Comparison of ENCODE assay signal across 9 cellular contexts in genomic region chr15:85406916-85407315, GRCh38. TPM values are rescaled to one million over a fixed set of nuclear protein-coding genes. Genes with fewer than 3 reads are reported as not detected.
DNase-seq lines count a peak whose midpoint lies in the region; ATAC-seq and TF ChIP-seq lines count a peak whose summit lies in the region.
"Had no signal": no experiment of that assay in that cellular context is flagged by ENCODE, and none has a peak within 500 bp of the region (broad histone marks: within the 10 kb centered on the region; RNA-seq: fewer than 3 reads in every experiment).

No MANE protein-coding gene starts in this region.

- peaks cover 81% of the 10 kb centered on the region for H3K4me1 Mint-ChIP-seq in CD8-positive, alpha-beta T cell (ENCODE audit: low read depth)
- peaks cover 85% of the 10 kb centered on the region for H3K4me1 Mint-ChIP-seq in activated naive CD8-positive, alpha-beta T cell treated with anti-CD3 and anti-CD28 coated beads for 36 hours
- peaks cover 33% of the 10 kb centered on the region for H3K4me1 Mint-ChIP-seq in mesothelial cell of epicardium

- in situ Hi-C loops in IMR-90 (cut with MboI; ENCODE audit: low sequenced_read_pairs) = no loop called here

- no peak for TF ChIP-seq POLR2A in IMR-90 (IDR thresholded peaks at IDR 0.05; ENCODE audit: low read depth, low read length)

- H3K23ac ChIP-seq in IMR-90 (ENCODE audit: low read depth, low read length) = no peak overlapping the region

- peaks cover 15% of the 10 kb centered on the region; the same call in 1 of the 2 replicates for H4K20me1 ChIP-seq in IMR-90 (ENCODE audit: insufficient read depth, low read length)

- no peaks in the 10 kb centered on the region for H3K36me3 ChIP-seq in CD8-positive, alpha-beta T cell (ENCODE audit: insufficient read depth, low read length)
- H3K36me3 ChIP-seq in IMR-90 (ENCODE audit: control insufficient read depth, insufficient read depth, low read length) (no peaks in the 10 kb centered on the region), lower lobe of right lung (no peaks in the 10 kb centered on the region)

- no peak overlapping the region for H3K9ac ChIP-seq in IMR-90 (ENCODE audit: low read depth, low read length)

- peak overlapping the region; percentile 26; the same call in 1 of the 2 replicates for H3K4ac ChIP-seq in IMR-90 (ENCODE audit: low read depth, low read length)

- no peak overlapping the region for H2BK120ac ChIP-seq in IMR-90 (ENCODE audit: low read depth, low read length)

- no TSS peak for BruUV-seq in IMR-90 (replicated peaks; lab: Mats Ljungman, UMichigan)

- no peak for TF ChIP-seq RAD21 in IMR-90 (IDR thresholded peaks at IDR 0.05; ENCODE audit: low read length)

- H2BK20ac ChIP-seq in IMR-90 (ENCODE audit: low read depth, low read length) = no peak overlapping the region

- intact Hi-C loops in CD8-positive, alpha-beta T cell (cut with DNase I, micrococcal nuclease) = loop anchor here in 1 of 2 experiments (5.0 to 10.0 kb wide), 2 partner anchors 75 to 422 kb away; partner anchors contain the start of gene PDE8A
- intact Hi-C loops in IMR-90 (cut with micrococcal nuclease) = loop anchor here (5.0 kb wide), 1 partner anchor 90 kb away; no protein-coding TSS in a partner anchor
- intact Hi-C loops in lower lobe of right lung (cut with DNase I) = no loop called here

- no peaks in the 10 kb centered on the region for H3K27me3 ChIP-seq in CD8-positive, alpha-beta T cell (ENCODE audit: insufficient read depth, low read length)
- H3K27me3 ChIP-seq in IMR-90 (ENCODE audit: control insufficient read depth, insufficient read depth, low read length) = no peaks in the 10 kb centered on the region
- no peaks in the 10 kb centered on the region for H3K27me3 ChIP-seq in lower lobe of right lung (ENCODE audit: low read depth)

- H2AK5ac ChIP-seq in IMR-90 (ENCODE audit: low read depth, low read length) = no peak overlapping the region

- TF ChIP-seq CTCF in CD8-positive, alpha-beta T cell (IDR thresholded peaks at IDR 0.05) = no peak
- TF ChIP-seq CTCF in IMR-90 (conservative IDR thresholded peaks at IDR 0.05; ENCODE audit: low read depth, low read length) (no peak), mesothelial cell of epicardium (IDR thresholded peaks at IDR 0.05; ENCODE audit: unreplicated experiment) (no peak), lower lobe of right lung (IDR thresholded peaks at IDR 0.05) (no peak)

- peaks cover 11% of the 10 kb centered on the region for H3K9me1 ChIP-seq in IMR-90 (ENCODE audit: insufficient read depth, low read length)

- ATAC-seq in CD8-positive, alpha-beta T cell = no peak
- ATAC-seq in IMR-90 (ENCODE audit: low read depth) (peak; percentile 43), lower lobe of right lung (no peak)

- H3K27ac Mint-ChIP-seq in CD8-positive, alpha-beta T cell = peak overlapping the region; percentile 53
- peak overlapping the region; percentile 98 for H3K27ac Mint-ChIP-seq in activated naive CD8-positive, alpha-beta T cell treated with anti-CD3 and anti-CD28 coated beads for 36 hours
- H3K27ac Mint-ChIP-seq in mesothelial cell of epicardium = peak overlapping the region; percentile 30

- no peak overlapping the region for H3K4me2 ChIP-seq in IMR-90 (ENCODE audit: low read depth, low read length)

- no peak overlapping the region for H3K18ac ChIP-seq in IMR-90 (ENCODE audit: low read depth, low read length)

- CTCF ChIA-PET in CD8-positive, alpha-beta T cell (lab: Charles Lee) = interaction anchor here (1.1 to 1.7 kb wide), 2 partner anchors 111 to 112 kb away, joined by 3 to 5 read pairs; no protein-coding TSS in a partner anchor
- CTCF ChIA-PET in IMR-90 (lab: Yijun Ruan, JAX) = no interaction called here

- H3K9me3 Mint-ChIP-seq in CD8-positive, alpha-beta T cell = no peaks in the 10 kb centered on the region
- H3K9me3 Mint-ChIP-seq in activated naive CD8-positive, alpha-beta T cell treated with anti-CD3 and anti-CD28 coated beads for 36 hours = peaks cover 10% of the 10 kb centered on the region
- H3K9me3 Mint-ChIP-seq in mesothelial cell of epicardium = peaks cover 9% of the 10 kb centered on the region

- no peak overlapping the region for H2AFZ ChIP-seq in IMR-90 (replicated peaks; ENCODE audit: low read length, poor library complexity)

- dilution Hi-C loops in IMR-90 (cut with HindIII; ENCODE audit: low sequenced_read_pairs, unreplicated experiment) = no loop called here

- peak overlapping the region; percentile 64 for H2BK5ac ChIP-seq in IMR-90 (ENCODE audit: low read depth, low read length, poor library complexity, severe bottlenecking)

- H3K27me3 Mint-ChIP-seq in CD8-positive, alpha-beta T cell (ENCODE audit: low read depth) = no peaks in the 10 kb centered on the region
- H3K27me3 Mint-ChIP-seq in activated naive CD8-positive, alpha-beta T cell treated with anti-CD3 and anti-CD28 coated beads for 36 hours = no peaks in the 10 kb centered on the region
- no peaks in the 10 kb centered on the region for H3K27me3 Mint-ChIP-seq in mesothelial cell of epicardium (ENCODE audit: low read depth)

- H3K4me3 Mint-ChIP-seq in CD8-positive, alpha-beta T cell = no peak overlapping the region
- H3K4me3 Mint-ChIP-seq in activated naive CD8-positive, alpha-beta T cell treated with anti-CD3 and anti-CD28 coated beads for 36 hours = no peak overlapping the region
- H3K4me3 Mint-ChIP-seq in mesothelial cell of epicardium = no peak overlapping the region

- no peak overlapping the region for H4K91ac ChIP-seq in IMR-90 (ENCODE audit: insufficient read depth, low read depth, low read length)

- H3K14ac ChIP-seq in IMR-90 (replicated peaks; ENCODE audit: low read depth, low read length) = 0 out of 2 replicates have a peak overlapping the region, but pooled peaks have one; percentile 16

- H3K79me1 ChIP-seq in IMR-90 (ENCODE audit: low read depth in 1 of 2, low read length in 2 of 2) = peaks cover 30 to 84% of the 10 kb centered on the region in 2 experiments

- no peak overlapping the region for H2BK15ac ChIP-seq in IMR-90 (ENCODE audit: low read depth, low read length)

- H3K4me1 ChIP-seq in CD8-positive, alpha-beta T cell (ENCODE audit: insufficient read depth, low read length) = peaks cover 51% of the 10 kb centered on the region
- H3K4me1 ChIP-seq in IMR-90 (ENCODE audit: control insufficient read depth, insufficient read depth, low read length) = peaks cover 23% of the 10 kb centered on the region
- peaks cover 76% of the 10 kb centered on the region for H3K4me1 ChIP-seq in lower lobe of right lung

- POLR2A ChIA-PET in CD8-positive, alpha-beta T cell (lab: Charles Lee) = interaction anchor here (1.6 kb wide), 1 partner anchor 25 kb away, joined by 4 read pairs; no protein-coding TSS in a partner anchor
- POLR2A ChIA-PET in IMR-90 (lab: Charles Lee; ENCODE audit: unreplicated experiment) = no interaction called here

- no peaks in the 10 kb centered on the region for H3K36me3 Mint-ChIP-seq in CD8-positive, alpha-beta T cell
- H3K36me3 Mint-ChIP-seq in activated naive CD8-positive, alpha-beta T cell treated with anti-CD3 and anti-CD28 coated beads for 36 hours = peaks cover 25% of the 10 kb centered on the region
- peaks cover 15% of the 10 kb centered on the region for H3K36me3 Mint-ChIP-seq in mesothelial cell of epicardium

- H3K9me3 ChIP-seq in CD8-positive, alpha-beta T cell (ENCODE audit: low read length) = no peaks in the 10 kb centered on the region
- H3K9me3 ChIP-seq in IMR-90 (ENCODE audit: control insufficient read depth, insufficient read depth, low read length) = no peaks in the 10 kb centered on the region
- H3K9me3 ChIP-seq in lower lobe of right lung = no peaks in the 10 kb centered on the region

- DNase-seq in CD8-positive, alpha-beta T cell = no peak
- DNase-seq in IMR-90 (peak; percentile 45), mesothelial cell of epicardium (ENCODE audit: low spot score in 2 of 2, unreplicated experiment in 2 of 2) (no peak), lower lobe of right lung (no peak), RKO (ENCODE audit: low spot score) (no peak), NCI-H2196 (lab: John Stamatoyannopoulos, UW; ENCODE audit: unreplicated experiment) (no peak)
- DNase-seq in activated naive CD8-positive, alpha-beta T cell treated with anti-CD3 and anti-CD28 coated beads for 36 hours = no peak
- DNase-seq: NCI-H2107, OCI-M1 had no signal

- H4K8ac ChIP-seq in IMR-90 (ENCODE audit: low read depth in 2 of 2, low read length in 2 of 2) = no peak overlapping the region

- H2AK9ac ChIP-seq in IMR-90 (replicated peaks; ENCODE audit: low read depth, low read length, poor library complexity) = no peak overlapping the region

- no peak overlapping the region for H3K4me3 ChIP-seq in CD8-positive, alpha-beta T cell (ENCODE audit: low read depth, low read length)
- H3K4me3 ChIP-seq in IMR-90 (ENCODE audit: insufficient read depth, low read depth, low read length) (no peak overlapping the region), lower lobe of right lung (no peak overlapping the region)

- H3K56ac ChIP-seq in IMR-90 (ENCODE audit: extremely low read depth, insufficient read depth, low read length) = no peak overlapping the region

- no peak overlapping the region for H3K27ac ChIP-seq in CD8-positive, alpha-beta T cell (ENCODE audit: low read depth, low read length)
- H3K27ac ChIP-seq in IMR-90 (ENCODE audit: insufficient read depth, low read length) (no peak overlapping the region), lower lobe of right lung (no peak overlapping the region)

- no peak overlapping the region for H4K5ac ChIP-seq in IMR-90 (ENCODE audit: low read depth, low read length)

- no CpG with 5 or more reads among the region's 4 CpGs for WGBS in IMR-90 (ENCODE audit: extremely low coverage in 2 of 2, insufficient read length in 1 of 2), 2 experiments

TF ChIP-seq in IMR-90, 13 proteins besides CTCF, POLR2A, EP300 and RAD21:
- TF ChIP-seq RCOR1 (IDR thresholded peaks at IDR 0.05; ENCODE audit: insufficient replicate concordance, low read length) (no peak), CEBPB (IDR thresholded peaks at IDR 0.05; ENCODE audit: low read depth, low read length) (peak; percentile 47; the same call in 1 of the 2 replicates)

RNA-seq across cellular contexts. Expression of gene AKAP13, which starts 26.5 kb away (rescaled TPM):
- 100 to 1,000 TPM; 255 to 267 TPM for total RNA-seq in CD8-positive, alpha-beta T cell
- 46.4 and 46.9 TPM in 2 replicates for total RNA-seq in IMR-90 (2012; rRNA removed)
- polyA plus RNA-seq in IMR-90 (2012; rRNA removed) = 10.4 and 11.6 TPM in 2 replicates
- 5.6 and 6.4 TPM in 2 replicates for polyA plus RNA-seq in IMR-90 (2012; cell fraction: cytosol; rRNA removed)
- 34.4 and 43.0 TPM in 2 replicates for polyA plus RNA-seq in IMR-90 (2012; cell fraction: nucleus; rRNA removed; ENCODE audit: low replicate concordance)
- 10 to 100 TPM; 83.2 to 85.2 TPM for total RNA-seq in activated naive CD8-positive, alpha-beta T cell treated with anti-CD3 and anti-CD28 coated beads for 36 hours
- total RNA-seq in mesothelial cell of epicardium = 105 to 110 TPM (median 109 TPM) in 3 replicates
- 443 TPM for total RNA-seq in lower lobe of right lung

Comparison
In these comparisons a context has a peak if more than half of its experiments do, and no peak if none do; other contexts are left out.
1. H3K27ac Mint-ChIP-seq: peak in every context shown above with its lines; median percentile 98 in activated naive CD8-positive, alpha-beta T cell treated with anti-CD3 and anti-CD28 coated beads for 36 hours; 53 in CD8-positive, alpha-beta T cell; 30 in mesothelial cell of epicardium.